In the genomic region with DNA sequence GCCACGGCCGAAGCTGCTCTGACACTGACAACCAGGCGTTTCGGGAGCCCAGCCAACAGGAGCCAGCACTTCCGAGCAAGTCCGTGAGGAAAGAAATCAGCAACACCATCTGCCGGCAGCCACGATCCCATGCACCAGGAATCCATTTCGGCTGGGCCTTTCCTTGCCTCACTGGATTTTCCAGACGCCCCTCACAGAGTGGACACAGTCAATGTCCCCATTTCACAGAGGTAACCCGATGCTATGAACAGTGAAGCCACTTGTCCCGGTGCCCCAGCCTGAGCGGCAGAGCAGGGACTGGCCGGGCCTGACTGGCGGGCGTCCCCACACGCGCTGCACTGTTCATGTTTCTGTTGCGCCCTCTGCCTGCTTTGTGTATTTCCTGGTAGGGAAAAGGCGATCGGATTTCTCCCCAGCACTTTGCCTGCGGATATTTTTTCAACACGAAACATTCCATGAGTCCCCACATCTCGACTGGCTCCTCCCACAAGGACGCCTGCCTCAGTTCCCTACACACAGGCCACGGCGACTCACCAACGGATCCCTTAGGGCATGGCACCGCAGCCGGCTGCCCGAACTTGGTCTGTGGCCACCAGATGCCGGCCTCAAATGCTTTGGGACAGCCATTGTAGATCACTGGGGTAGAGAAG, we compare ENCODE assay signal across 8 cellular contexts. TPM values are rescaled to one million over a fixed set of nuclear protein-coding genes. Genes with fewer than 3 reads are reported as not detected.
DNase-seq lines count a peak whose midpoint lies in the region; ATAC-seq and TF ChIP-seq lines count a peak whose summit lies in the region.

No MANE protein-coding gene starts in this region.

- H3K27ac ChIP-seq in RWPE1, result peak overlapping the region; percentile 71
- H3K27ac ChIP-seq in foreskin keratinocyte, result no peak overlapping the region

- ATAC-seq in foreskin keratinocyte (peak; percentile 40), HG02981 (IDR thresholded peaks at IDR 0.05; ENCODE audit: unreplicated experiment) (no peak)

- no peaks in the 10 kb centered on the region for H3K4me1 ChIP-seq in foreskin keratinocyte

- intact Hi-C loops in posterior cingulate gyrus (cut with DNase I), result no loop called here

- POLR2A ChIA-PET in RWPE1 (lab: Yijun Ruan, JAX; ENCODE audit: low non-redundant PET), result no interaction called here
- POLR2A ChIA-PET in GM10248 (lab: Yijun Ruan, JAX), result no interaction called here

- CTCF ChIA-PET in RWPE1 (lab: Yijun Ruan, JAX) (interaction anchor here (0.6 to 0.7 kb wide), 3 partner anchors 32 to 390 kb away, joined by 3 read pairs; no protein-coding TSS in a partner anchor), GM10248 (lab: Yijun Ruan, JAX) (no interaction called here)

- TF ChIP-seq CTCF in RWPE1 (conservative IDR thresholded peaks at IDR 0.05; ENCODE audit: low read depth), result peak; percentile 53; the same call in 1 of the 2 replicates
- peak; percentile 60 for TF ChIP-seq CTCF in foreskin keratinocyte (conservative IDR thresholded peaks at IDR 0.05)
- no peak for TF ChIP-seq CTCF in GM10248 (IDR thresholded peaks at IDR 0.05; ENCODE audit: control extremely low read depth, extremely low read depth, low read depth, missing control alignments)

- no peaks in the 10 kb centered on the region for H3K27me3 ChIP-seq in foreskin keratinocyte

- DNase-seq in ELF-1 (ENCODE audit: low read depth, low spot score) (peak; percentile 94), RWPE1 (ENCODE audit: low spot score) (peak; percentile 25), foreskin keratinocyte (peak; percentile 50 to 65), posterior cingulate gyrus (peak in 9 of 10 donors; percentile 23 to 90 (median 56)), NCI-H2227 (lab: John Stamatoyannopoulos, UW; ENCODE audit: unreplicated experiment) (no peak), GM10248 (ENCODE audit: extremely low spot score) (no peak)
- DNase-seq in activated CD4-positive, CD25-positive, alpha-beta regulatory T cell treated with anti-CD3 and anti-CD28 coated beads, Interleukin-2, amount 50 U/mL, for 72 hours, result no peak

RNA-seq across cellular contexts. Expression of a gene that starts 55.3 kb away (rescaled TPM):
- total RNA-seq in foreskin keratinocyte, result 35.8 and 42.7 TPM in 2 replicates
- polyA plus RNA-seq in foreskin keratinocyte, result 35.4 and 45.0 TPM in 2 replicates

Comparison
In these comparisons a context has a peak if more than half of its experiments do, and no peak if none do; other contexts are left out.
1. DNase-seq: peak in ELF-1 (single experiment), RWPE1 (single experiment), foreskin keratinocyte (2 of 2) and posterior cingulate gyrus (9 of 10); none in NCI-H2227 (single experiment), GM10248 (single experiment) and activated CD4-positive, CD25-positive, alpha-beta regulatory T cell treated with anti-CD3 and anti-CD28 coated beads, Interleukin-2, amount 50 U/mL, for 72 hours (single experiment).